Comparison of ENCODE assay signal across 1 cellular context in the genomic region with DNA sequence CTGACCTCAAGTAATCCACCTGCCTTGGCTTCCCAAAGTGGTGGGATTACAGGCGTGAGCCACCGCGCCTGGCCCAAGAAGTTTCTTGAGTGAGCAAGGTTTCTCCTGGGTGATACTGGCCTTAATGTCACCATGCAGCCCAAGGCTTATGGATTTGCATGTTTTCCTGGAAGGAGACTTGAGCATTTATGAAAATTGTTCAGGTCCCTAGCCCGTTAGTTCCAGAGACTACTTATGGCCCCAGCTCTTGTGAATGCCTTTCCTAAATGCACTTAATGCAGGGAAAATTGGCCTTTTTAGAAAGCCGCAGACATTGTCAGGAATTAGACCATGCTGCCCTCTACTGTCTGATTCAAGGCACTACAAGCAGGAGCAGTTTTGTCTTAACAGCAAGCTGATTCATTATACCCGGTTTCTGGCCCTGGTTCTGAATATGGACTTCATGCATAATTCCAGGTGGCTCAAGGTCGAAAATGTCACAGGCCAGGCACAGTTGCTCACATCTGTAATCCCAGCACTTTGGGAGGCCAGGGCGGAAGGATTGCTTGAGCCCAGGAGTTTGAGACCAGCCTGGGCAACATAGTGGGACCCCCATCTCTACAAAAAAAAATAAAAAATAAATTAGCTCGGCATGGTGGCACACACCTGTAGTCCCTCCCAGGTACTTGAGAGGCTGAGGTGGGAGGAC.
TF ChIP-seq lines count a peak whose summit lies in the region.

No MANE protein-coding gene starts in this region.

TF ChIP-seq in GM23338, 12 proteins besides CTCF, POLR2A, EP300 and RAD21 (continued from another document):
- TF ChIP-seq, protein P1, sequence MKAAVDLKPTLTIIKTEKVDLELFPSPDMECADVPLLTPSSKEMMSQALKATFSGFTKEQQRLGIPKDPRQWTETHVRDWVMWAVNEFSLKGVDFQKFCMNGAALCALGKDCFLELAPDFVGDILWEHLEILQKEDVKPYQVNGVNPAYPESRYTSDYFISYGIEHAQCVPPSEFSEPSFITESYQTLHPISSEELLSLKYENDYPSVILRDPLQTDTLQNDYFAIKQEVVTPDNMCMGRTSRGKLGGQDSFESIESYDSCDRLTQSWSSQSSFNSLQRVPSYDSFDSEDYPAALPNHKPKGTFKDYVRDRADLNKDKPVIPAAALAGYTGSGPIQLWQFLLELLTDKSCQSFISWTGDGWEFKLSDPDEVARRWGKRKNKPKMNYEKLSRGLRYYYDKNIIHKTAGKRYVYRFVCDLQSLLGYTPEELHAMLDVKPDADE (IDR thresholded peaks at IDR 0.05) = no peak
- TF ChIP-seq CREB1 (CRISPR knock-in tag; IDR thresholded peaks at IDR 0.05; ENCODE audit: low read depth) (no peak), EZH2 (IDR thresholded peaks at IDR 0.05; ENCODE audit: low read depth, unreplicated experiment) (no peak), ZNF331 (CRISPR knock-in tag; IDR thresholded peaks at IDR 0.05; ENCODE audit: low read depth) (no peak), JUNB (IDR thresholded peaks at IDR 0.05; ENCODE audit: unreplicated experiment) (no peak), ZNF114 (CRISPR knock-in tag; IDR thresholded peaks at IDR 0.05) (no peak), NANOG (IDR thresholded peaks at IDR 0.05; ENCODE audit: borderline replicate concordance) (no peak), EZH2phosphoT487 (IDR thresholded peaks at IDR 0.05; ENCODE audit: unreplicated experiment) (no peak), POLR2AphosphoS5 (IDR thresholded peaks at IDR 0.05; ENCODE audit: low read depth) (no peak)
